Comparison of ENCODE assay signal across 8 cellular contexts in the genomic region with DNA sequence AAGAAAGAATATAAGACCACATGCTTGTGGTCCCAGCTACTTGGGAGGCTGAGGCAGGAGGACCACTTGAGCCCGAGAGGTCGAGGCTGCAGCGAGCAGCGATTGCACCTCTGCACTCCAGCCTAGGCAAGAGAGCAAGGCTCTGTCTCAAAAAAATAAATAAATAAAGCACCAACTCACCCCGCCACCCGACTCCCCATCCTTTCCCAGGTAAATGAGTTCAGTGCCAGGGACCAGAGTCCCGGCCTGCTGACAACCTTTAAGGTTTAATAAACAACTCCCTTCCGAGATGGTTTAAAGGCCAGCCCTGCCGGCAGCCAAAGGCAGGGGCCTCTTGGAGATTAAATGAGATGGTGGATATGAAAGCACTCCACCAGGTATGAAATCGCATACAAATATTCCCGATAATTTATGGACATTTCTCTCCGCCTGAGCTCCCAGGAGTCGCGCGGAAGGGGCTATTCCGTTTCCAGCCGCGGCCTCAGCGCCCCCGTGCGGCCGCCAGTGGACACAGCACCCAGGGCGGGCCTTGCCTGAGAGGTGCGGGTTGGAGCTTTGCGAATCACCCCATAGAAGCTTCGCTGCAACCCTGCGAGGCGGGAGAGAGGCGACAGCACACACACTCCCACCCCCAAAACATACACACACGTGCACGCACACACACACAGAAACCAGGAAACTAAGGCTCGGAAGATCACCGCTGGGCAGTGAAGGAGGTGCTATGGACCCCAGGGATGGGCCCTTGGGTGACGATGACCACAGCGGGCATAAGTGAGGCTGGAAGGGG. TPM values are rescaled to one million over a fixed set of nuclear protein-coding genes. Genes with fewer than 3 reads are reported as not detected.
DNase-seq lines count a peak whose midpoint lies in the region; ATAC-seq, FAIRE-seq and TF ChIP-seq lines count a peak whose summit lies in the region.

No MANE protein-coding gene starts in this region.

- H3K4me3 ChIP-seq in bronchial epithelial cell (ENCODE audit: low read depth, low read length) (no peak overlapping the region), kidney epithelial cell (ENCODE audit: low read depth, low read length) (no peak overlapping the region)

- H3K27me3 ChIP-seq in bronchial epithelial cell (ENCODE audit: control insufficient read depth, insufficient read depth, low read length) (peaks cover 8% of the 10 kb centered on the region), kidney epithelial cell (ENCODE audit: control insufficient read depth, insufficient read depth, low read length) (peaks cover 51% of the 10 kb centered on the region)

- DNase-seq in DMS 273 (lab: John Stamatoyannopoulos, UW; ENCODE audit: unreplicated experiment) (peak; percentile 89), DMS 273 treated with DMSO at 0.1 percent for 48 hours (lab: John Stamatoyannopoulos, UW) (no peak), NCI-H1436 (lab: John Stamatoyannopoulos, UW) (peak; percentile 45), bronchial epithelial cell (ENCODE audit: low read depth) (peak; percentile 30), kidney epithelial cell (ENCODE audit: low read depth) (no peak)
- peak; percentile 33 to 43 (median 39) for DNase-seq in activated CD4-positive, CD25-positive, alpha-beta regulatory T cell (lab: John Stamatoyannopoulos, UW)
- DNase-seq in stimulated activated CD4-positive, alpha-beta T cell treated with anti-CD3 and anti-CD28 coated beads, Interleukin-4, amount 100 ng/mL, for 24 hours, result peak; percentile 69

- TF ChIP-seq CTCF in bronchial epithelial cell (IDR thresholded peaks at IDR 0.05; ENCODE audit: insufficient read depth, low read length, severe bottlenecking), result peak; percentile 97
- peak; percentile 99 for TF ChIP-seq CTCF in kidney epithelial cell (IDR thresholded peaks at IDR 0.05; ENCODE audit: insufficient read depth, low read length, poor library complexity, severe bottlenecking)

- ATAC-seq in GM21717 (IDR thresholded peaks at IDR 0.05; ENCODE audit: unreplicated experiment), result no peak

- H3K36me3 ChIP-seq in bronchial epithelial cell (ENCODE audit: control insufficient read depth, insufficient read depth, low read length) (peaks cover 1% of the 10 kb centered on the region), kidney epithelial cell (ENCODE audit: control insufficient read depth, insufficient read depth, low read length) (no peaks in the 10 kb centered on the region)

- no peak for FAIRE-seq in bronchial epithelial cell (lab: Jason Lieb, UNC)

RNA-seq across cellular contexts. Expression of a gene that starts 4.0 kb away (rescaled TPM):
- total RNA-seq in bronchial epithelial cell (436 and 2,898 TPM in 2 replicates), kidney epithelial cell (487 and 584 TPM in 2 replicates)

RNA-seq across cellular contexts. Expression of a gene that starts 13.9 kb away (rescaled TPM):
- total RNA-seq in bronchial epithelial cell (1.3 and 2.4 TPM in 2 replicates), kidney epithelial cell (1.1 and 1.8 TPM in 2 replicates)

Comparison
In these comparisons a context has a peak if more than half of its experiments do, and no peak if none do; other contexts are left out.
1. DNase-seq: peak in DMS 273 (single experiment), NCI-H1436 (single experiment), activated CD4-positive, CD25-positive, alpha-beta regulatory T cell (4 of 4), bronchial epithelial cell (single experiment) and stimulated activated CD4-positive, alpha-beta T cell treated with anti-CD3 and anti-CD28 coated beads, Interleukin-4, amount 100 ng/mL, for 24 hours (single experiment); none in DMS 273 treated with DMSO at 0.1 percent for 48 hours (single experiment) and kidney epithelial cell (single experiment).